ENCODE assay signal across 18 cellular contexts in genomic region chr16:89367538-89368059, GRCh38.
A peak's percentile ranks its signal among the peaks of the same experiment; 100 is the strongest.
DNase-seq lines count a peak whose midpoint lies in the region; ATAC-seq, FAIRE-seq and TF ChIP-seq lines count a peak whose summit lies in the region.
"Had no signal": no experiment of that assay in that cellular context is flagged by ENCODE, and none has a peak within 500 bp of the region (broad histone marks: within the 10 kb centered on the region; RNA-seq: fewer than 3 reads in every experiment).

No MANE protein-coding gene starts in this region.

- no peak overlapping the region for H3K4me2 ChIP-seq in OCI-LY1 (ENCODE audit: low read length)

- no peaks in the 10 kb centered on the region for H3K9me2 ChIP-seq in OCI-LY1 (ENCODE audit: low read depth, low read length)

- no peaks in the 10 kb centered on the region for H3F3A ChIP-seq in OCI-LY1 (ENCODE audit: insufficient read depth, low read length)

- no peak overlapping the region for H3K9ac ChIP-seq in OCI-LY1 (ENCODE audit: low read length)
- no peak overlapping the region for H3K9ac ChIP-seq in kidney (ENCODE audit: low read length in 2 of 2)
- H3K9ac ChIP-seq: GM23248 had no signal

- TF ChIP-seq POLR2A in prostate gland (IDR thresholded peaks at IDR 0.05) = no peak

- H3K4me1 Mint-ChIP-seq in activated T-cell treated with anti-CD3 and anti-CD28 coated beads, Interleukin-2, amount 50 U/mL, for 72 hours (ENCODE audit: low read depth) = peaks cover 88% of the 10 kb centered on the region
- H3K4me1 Mint-ChIP-seq in activated T-cell treated with anti-CD3 and anti-CD28 coated beads, Interleukin-2, amount 50 U/mL, for 4 hours (ENCODE audit: low read depth) = peaks cover 79% of the 10 kb centered on the region

- H3K9me3 ChIP-seq in OCI-LY1 (ENCODE audit: low read length) (no peaks in the 10 kb centered on the region), kidney (ENCODE audit: control insufficient read depth in 1 of 2, low read length in 2 of 2) (no peaks in the 10 kb centered on the region), psoas muscle (no peaks in the 10 kb centered on the region), prostate gland (no peaks in the 10 kb centered on the region)
- H3K9me3 ChIP-seq: heart right ventricle, MG63, right lobe of liver, SJSA1 had no signal

- H3K36me3 ChIP-seq in OCI-LY1 (ENCODE audit: insufficient read depth, low read length) (peaks cover 7% of the 10 kb centered on the region; the same call in 1 of the 2 replicates), kidney (ENCODE audit: control insufficient read depth in 1 of 2, insufficient read depth in 2 of 2, low read length in 2 of 2) (no peaks in the 10 kb centered on the region), psoas muscle (ENCODE audit: insufficient read depth in 1 of 2, low read depth in 1 of 2) (no peaks in the 10 kb centered on the region), prostate gland (no peaks in the 10 kb centered on the region)
- H3K36me3 ChIP-seq: MG63, right lobe of liver had no signal

- H3K4me1 ChIP-seq in OCI-LY1 (ENCODE audit: insufficient read depth, low read length, severe bottlenecking) (peaks cover 51% of the 10 kb centered on the region), kidney (ENCODE audit: control insufficient read depth in 1 of 2, insufficient read depth in 1 of 2, low read depth in 1 of 2, low read length in 2 of 2) (peaks cover 10 to 27% of the 10 kb centered on the region in 2 donors), psoas muscle (peaks cover 76% of the 10 kb centered on the region), prostate gland (replicated peaks) (peaks cover 10% of the 10 kb centered on the region)

- 66 to 73% (median 71%) methylated on average over 8 of the region's 8 CpGs for WGBS in psoas muscle, 3 donors
- 93% methylated on average over 8 of the region's 8 CpGs for WGBS in prostate gland

- peaks cover 0 to 6% of the 10 kb centered on the region in 2 donors for H3K36me3 Mint-ChIP-seq in activated T-cell treated with anti-CD3 and anti-CD28 coated beads, Interleukin-2, amount 50 U/mL, for 72 hours (ENCODE audit: insufficient read depth in 2 of 2)
- peaks cover 8% of the 10 kb centered on the region for H3K36me3 Mint-ChIP-seq in activated T-cell treated with anti-CD3 and anti-CD28 coated beads, Interleukin-2, amount 50 U/mL, for 4 hours (ENCODE audit: insufficient read depth)

- no peaks in the 10 kb centered on the region for H4K20me1 ChIP-seq in OCI-LY1 (ENCODE audit: insufficient read depth, low read length)

- DNase-seq in activated T-cell treated with anti-CD3 and anti-CD28 coated beads, Interleukin-2, amount 50 U/mL, for 72 hours = no peak
- DNase-seq in activated T-cell treated with anti-CD3 and anti-CD28 coated beads, Interleukin-2, amount 50 U/mL, for 4 hours = no peak
- DNase-seq in kidney = peak; percentile 28
- no peak for DNase-seq in psoas muscle
- DNase-seq in prostate gland (ENCODE audit: low spot score) = no peak
- DNase-seq: activated CD4-positive, CD25-positive, alpha-beta regulatory T cell treated with anti-CD3 and anti-CD28 coated beads, Interleukin-2, amount 50 U/mL, for 72 hours; activated CD8-positive, alpha-beta memory T cell treated with anti-CD3 and anti-CD28 coated beads, Interleukin-2, amount 50 U/mL, for 48 hours; EL; GM23248; heart right ventricle; MG63; NCI-H1694 had no signal

- H3K27me3 ChIP-seq in OCI-LY1 (ENCODE audit: insufficient read depth, low read length) (no peaks in the 10 kb centered on the region), psoas muscle (ENCODE audit: insufficient read depth in 3 of 3, low read length in 2 of 3) (no peaks in the 10 kb centered on the region), prostate gland (replicated peaks; ENCODE audit: insufficient read depth) (no peaks in the 10 kb centered on the region)
- H3K27me3 ChIP-seq: heart right ventricle, MG63, right lobe of liver, SJSA1 had no signal

- no peak overlapping the region for H2AFZ ChIP-seq in OCI-LY1 (ENCODE audit: low read length)
- H2AFZ ChIP-seq: GM23248 had no signal

- peak overlapping the region; percentile 10 for H3K27ac ChIP-seq in OCI-LY1 (ENCODE audit: low read depth, low read length, poor library complexity, severe bottlenecking)
- H3K27ac ChIP-seq in kidney (ENCODE audit: low read depth in 2 of 2, low read length in 2 of 2) = no peak overlapping the region
- peak overlapping the region; percentile 28 for H3K27ac ChIP-seq in psoas muscle
- no peak overlapping the region for H3K27ac ChIP-seq in prostate gland
- H3K27ac ChIP-seq: GM23248, heart right ventricle, right lobe of liver, SJSA1 had no signal

- H3K27me3 Mint-ChIP-seq in activated T-cell treated with anti-CD3 and anti-CD28 coated beads, Interleukin-2, amount 50 U/mL, for 72 hours (ENCODE audit: low read depth) = no peaks in the 10 kb centered on the region
- H3K27me3 Mint-ChIP-seq in activated T-cell treated with anti-CD3 and anti-CD28 coated beads, Interleukin-2, amount 50 U/mL, for 4 hours (ENCODE audit: low read depth) = no peaks in the 10 kb centered on the region
- H3K27me3 Mint-ChIP-seq: memory B cell had no signal

- no peak overlapping the region for H3K4me3 ChIP-seq in OCI-LY1 (ENCODE audit: low read depth, low read length, poor library complexity, severe bottlenecking)
- H3K4me3 ChIP-seq in kidney (ENCODE audit: low read length in 2 of 2) = no peak overlapping the region
- no peak overlapping the region for H3K4me3 ChIP-seq in psoas muscle
- no peak overlapping the region for H3K4me3 ChIP-seq in prostate gland
- H3K4me3 ChIP-seq: GM23248, heart right ventricle, MG63, right lobe of liver, SJSA1 had no signal

- peak overlapping the region; percentile 60 for H3K27ac Mint-ChIP-seq in activated T-cell treated with anti-CD3 and anti-CD28 coated beads, Interleukin-2, amount 50 U/mL, for 72 hours
- H3K27ac Mint-ChIP-seq: memory B cell had no signal

- no peaks in the 10 kb centered on the region for H3K9me3 Mint-ChIP-seq in activated T-cell treated with anti-CD3 and anti-CD28 coated beads, Interleukin-2, amount 50 U/mL, for 72 hours
- H3K9me3 Mint-ChIP-seq in activated T-cell treated with anti-CD3 and anti-CD28 coated beads, Interleukin-2, amount 50 U/mL, for 4 hours = no peaks in the 10 kb centered on the region
- H3K9me3 Mint-ChIP-seq: memory B cell had no signal

- TF ChIP-seq CTCF in OCI-LY1 (IDR thresholded peaks at IDR 0.05; ENCODE audit: low read length) = no peak
- TF ChIP-seq CTCF in kidney (IDR thresholded peaks at IDR 0.05; ENCODE audit: borderline replicate concordance, extremely low read depth, insufficient read depth) = no peak
- TF ChIP-seq CTCF in psoas muscle (IDR thresholded peaks at IDR 0.05) = no peak
- no peak for TF ChIP-seq CTCF in prostate gland (IDR thresholded peaks at IDR 0.05)

- no peak for FAIRE-seq in kidney (lab: Jason Lieb, UNC)

- intact Hi-C loops in kidney (cut with DNase I) = no loop called here
- intact Hi-C loops in psoas muscle (cut with DNase I) = no loop called here
- intact Hi-C loops in prostate gland (cut with DNase I) = no loop called here

- no peak for ATAC-seq in activated T-cell treated with anti-CD3 and anti-CD28 coated beads, Interleukin-2, amount 50 U/mL, for 72 hours (replicated peaks in 1 of 2)
- no peak for ATAC-seq in activated T-cell treated with anti-CD3 and anti-CD28 coated beads, Interleukin-2, amount 50 U/mL, for 4 hours
- ATAC-seq in psoas muscle (peak in 1 of 4 donors; percentile 38), GM18858 (IDR thresholded peaks at IDR 0.05; ENCODE audit: unreplicated experiment) (no peak), HG03135 (IDR thresholded peaks at IDR 0.05; ENCODE audit: unreplicated experiment) (no peak)
- ATAC-seq: right lobe of liver had no signal

- H3K79me2 ChIP-seq in OCI-LY1 (ENCODE audit: insufficient read depth, low read length) = peaks cover 88% of the 10 kb centered on the region

- no peak overlapping the region for H3K4me3 Mint-ChIP-seq in activated T-cell treated with anti-CD3 and anti-CD28 coated beads, Interleukin-2, amount 50 U/mL, for 72 hours
- no peak overlapping the region for H3K4me3 Mint-ChIP-seq in activated T-cell treated with anti-CD3 and anti-CD28 coated beads, Interleukin-2, amount 50 U/mL, for 4 hours
- H3K4me3 Mint-ChIP-seq: memory B cell had no signal

Comparison
In these comparisons a context has a peak if more than half of its experiments do, and no peak if none do; other contexts are left out.
1. H3K27ac ChIP-seq: peak in OCI-LY1 (single experiment) and psoas muscle (single experiment); none in kidney (0 of 2) and prostate gland (0 of 2).